Comparison of ENCODE assay signal across 11 cellular contexts in the genomic region with DNA sequence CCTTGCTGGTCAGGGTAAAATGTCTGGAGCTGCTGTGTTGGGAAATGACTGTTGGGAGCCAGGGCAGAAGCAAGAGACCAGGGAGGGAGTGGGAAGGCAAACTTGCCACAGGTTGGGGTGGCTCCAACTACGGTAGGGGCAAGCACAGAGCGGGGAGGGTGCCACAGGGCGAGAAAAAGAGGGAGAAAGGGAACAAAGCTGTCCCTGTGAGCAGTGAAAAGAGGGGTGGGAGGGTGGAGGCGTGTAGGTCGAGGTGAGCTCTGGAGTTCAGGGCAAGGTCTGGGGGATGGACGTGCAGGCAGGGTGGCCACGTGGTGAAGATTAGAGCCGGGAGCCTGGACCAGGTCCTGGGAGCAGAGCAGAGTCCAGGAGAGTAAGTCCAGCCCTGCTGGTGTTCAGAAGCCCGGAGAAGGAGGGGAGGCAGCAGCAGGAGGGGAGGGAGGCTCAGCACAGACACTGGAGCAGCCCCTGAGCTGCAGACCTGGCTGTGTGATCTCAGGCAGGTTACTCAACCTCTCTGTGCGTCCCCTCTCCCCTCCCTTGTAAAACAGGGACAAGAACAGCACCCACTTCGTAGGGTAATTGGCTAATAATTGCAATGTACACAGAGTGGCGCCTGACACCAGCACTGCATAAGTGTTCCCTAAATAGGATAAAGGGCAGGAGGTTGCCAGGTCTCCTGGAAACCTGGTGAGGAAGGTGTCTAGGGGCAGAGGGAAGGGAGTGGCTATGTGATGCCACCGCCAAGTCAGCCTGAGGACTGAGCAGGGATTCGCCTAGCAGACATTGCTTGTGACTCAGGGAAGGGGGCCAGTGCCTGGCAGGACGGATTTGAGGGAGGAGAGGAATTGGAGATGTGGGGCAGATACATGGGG. TPM values are rescaled to one million over a fixed set of nuclear protein-coding genes. Genes with fewer than 3 reads are reported as not detected.
DNase-seq lines count a peak whose midpoint lies in the region; ATAC-seq and TF ChIP-seq lines count a peak whose summit lies in the region.
"Had no signal": no experiment of that assay in that cellular context is flagged by ENCODE, and none has a peak within 500 bp of the region (broad histone marks: within the 10 kb centered on the region; RNA-seq: fewer than 3 reads in every experiment).

No MANE protein-coding gene starts in this region.

- H3K9ac ChIP-seq in smooth muscle cell (ENCODE audit: low read depth) = no peak overlapping the region

- WGBS in gastroesophageal sphincter (ENCODE audit: low coverage in 1 of 2), 2 donors = 43 to 76% methylated on average over 4 to 13 of the region's 15 CpGs
- WGBS in smooth muscle cell (ENCODE audit: low lambda C conversion rate) = 75% methylated on average over 13 of the region's 15 CpGs

- peak overlapping the region in 3 of 4 donors; percentile 98 for H3K27ac ChIP-seq in gastroesophageal sphincter
- H3K27ac ChIP-seq in smooth muscle cell (ENCODE audit: low read depth) = peak overlapping the region; percentile 55

- H3K27me3 ChIP-seq in gastroesophageal sphincter (no peaks in the 10 kb centered on the region), smooth muscle cell (ENCODE audit: low read depth) (no peaks in the 10 kb centered on the region)

- peak in 1 of 2 donors; percentile 3 for TF ChIP-seq POLR2A in gastroesophageal sphincter (IDR thresholded peaks at IDR 0.05)

- H2AFZ ChIP-seq in smooth muscle cell (ENCODE audit: low read depth) = no peak overlapping the region

- H3K4me3 ChIP-seq in gastroesophageal sphincter (no peak overlapping the region), smooth muscle cell (no peak overlapping the region)

- peaks cover 15% of the 10 kb centered on the region for H3F3A ChIP-seq in smooth muscle cell (ENCODE audit: low read depth)

- H3K79me2 ChIP-seq in smooth muscle cell (ENCODE audit: low read depth) = peaks cover 18% of the 10 kb centered on the region

- TF ChIP-seq EP300 in gastroesophageal sphincter (IDR thresholded peaks at IDR 0.05) = no peak

- H3K36me3 ChIP-seq in gastroesophageal sphincter (peaks cover 0 to 4% of the 10 kb centered on the region in 2 donors), smooth muscle cell (ENCODE audit: low read depth) (no peaks in the 10 kb centered on the region)

- no peak overlapping the region for H3K4me2 ChIP-seq in smooth muscle cell

- H3K9me3 ChIP-seq in gastroesophageal sphincter (no peaks in the 10 kb centered on the region), smooth muscle cell (replicated peaks; ENCODE audit: low read depth) (no peaks in the 10 kb centered on the region)

- H3K4me1 ChIP-seq in gastroesophageal sphincter (peaks cover 0 to 72% (median 47%) of the 10 kb centered on the region in 3 donors), smooth muscle cell (ENCODE audit: low read depth) (peaks cover 14% of the 10 kb centered on the region)

- TF ChIP-seq CTCF in gastroesophageal sphincter (IDR thresholded peaks at IDR 0.05) = no peak
- TF ChIP-seq CTCF in smooth muscle cell (IDR thresholded peaks at IDR 0.05; ENCODE audit: borderline replicate concordance, insufficient read depth, poor library complexity, severe bottlenecking) = no peak

- ATAC-seq in gastroesophageal sphincter (no peak), GM21576 (IDR thresholded peaks at IDR 0.05; ENCODE audit: unreplicated experiment) (no peak), GM18520 (IDR thresholded peaks at IDR 0.05; ENCODE audit: unreplicated experiment) (no peak)
- ATAC-seq: sciatic nerve had no signal

- H4K20me1 ChIP-seq in smooth muscle cell (ENCODE audit: low read depth) = peaks cover 14% of the 10 kb centered on the region

- DNase-seq in NCI-H1105 treated with DMSO at 0.1 percent for 48 hours (lab: John Stamatoyannopoulos, UW) (peak; percentile 9), NCI-H1105 (lab: John Stamatoyannopoulos, UW) (no peak), SW480 (ENCODE audit: low spot score) (peak; percentile 39), smooth muscle cell (lab: John Stamatoyannopoulos, UW; ENCODE audit: unreplicated experiment) (no peak), germinal center (ENCODE audit: low spot score) (no peak)
- DNase-seq: effector memory CD4-positive, alpha-beta T cell; T-helper 9 cell had no signal

RNA-seq across cellular contexts. Expression of a gene that starts 3.2 kb away (rescaled TPM):
- total RNA-seq in gastroesophageal sphincter (100 to 1,000 TPM; 117 to 228 (median 150) TPM), smooth muscle cell (99.1 and 114 TPM in 2 replicates)
- polyA plus RNA-seq in smooth muscle cell = 235 and 260 TPM in 2 replicates

RNA-seq across cellular contexts. Expression of a gene that starts 5.4 kb away (rescaled TPM):
- total RNA-seq in gastroesophageal sphincter (100 to 1,000 TPM; 311 to 452 (median 349) TPM), smooth muscle cell (319 and 325 TPM in 2 replicates)
- 441 and 450 TPM in 2 replicates for polyA plus RNA-seq in smooth muscle cell

RNA-seq across cellular contexts. Expression of a gene that starts 31.4 kb away (rescaled TPM):
- total RNA-seq in gastroesophageal sphincter (10 to 100 TPM in 3 of 4 donors, 1 to 10 TPM in 1; 9.5 to 29.8 (median 14.6) TPM), smooth muscle cell (4.4 and 8.7 TPM in 2 replicates)
- 8.0 and 13.9 TPM in 2 replicates for polyA plus RNA-seq in smooth muscle cell

RNA-seq across cellular contexts. Expression of a gene that starts 58.5 kb away (rescaled TPM):
- 10 to 100 TPM in 1 of 4 donors, 1 to 10 TPM in 3; 3.9 to 14.3 (median 6.4) TPM for total RNA-seq in gastroesophageal sphincter
- 4.1 and 5.0 TPM in 2 replicates for total RNA-seq in smooth muscle cell
- polyA plus RNA-seq in smooth muscle cell = 11.8 and 26.5 TPM in 2 replicates

Comparison
In these comparisons a context has a peak if more than half of its experiments do, and no peak if none do; other contexts are left out.
1. DNase-seq: peak in NCI-H1105 treated with DMSO at 0.1 percent for 48 hours (single experiment) and SW480 (single experiment); none in NCI-H1105 (single experiment), smooth muscle cell (single experiment) and germinal center (single experiment).